ENCODE assay signal across 21 cellular contexts in genomic region chr16:4699030-4699556, GRCh38. TPM values are rescaled to one million over a fixed set of nuclear protein-coding genes. Genes with fewer than 3 reads are reported as not detected.
DNase-seq lines count a peak whose midpoint lies in the region; ATAC-seq, FAIRE-seq and TF ChIP-seq lines count a peak whose summit lies in the region.
"Had no signal": no experiment of that assay in that cellular context is flagged by ENCODE, and none has a peak within 500 bp of the region (broad histone marks: within the 10 kb centered on the region; RNA-seq: fewer than 3 reads in every experiment).

No MANE protein-coding gene starts in this region.

- H3K79me2 ChIP-seq in K562 (ENCODE audit: control insufficient read depth, insufficient read depth, low read length), result peaks cover 6% of the 10 kb centered on the region; the same call in 2 of the 3 replicates

- H3K23ac ChIP-seq in neuronal stem cell (ENCODE audit: low read depth, low read length, poor library complexity), result no peak overlapping the region

- 89% methylated on average over 18 of the region's 20 CpGs for WGBS in K562 (ENCODE audit: insufficient coverage, low coverage, missing lambda C conversion rate)
- WGBS in neuronal stem cell (ENCODE audit: extremely low coverage in 2 of 2, insufficient read length in 2 of 2, insufficient replicate concordance in 1 of 2), 2 donors, result no CpG with 5 or more reads among the region's 20 CpGs

- H3K27ac ChIP-seq in K562 (ENCODE audit: extremely low read depth, low read depth, low read length) (no peak overlapping the region), neuronal stem cell (replicated peaks; ENCODE audit: low read length) (no peak overlapping the region)
- H3K27ac ChIP-seq: SK-N-MC had no signal

- H3K9me1 ChIP-seq in K562 (ENCODE audit: control insufficient read depth, insufficient read depth, low read length), result peaks cover 3% of the 10 kb centered on the region

- no peak overlapping the region for H2BK5ac ChIP-seq in neuronal stem cell (ENCODE audit: low read length)

- TF ChIP-seq EP300 in K562 (IDR thresholded peaks at IDR 0.05; ENCODE audit: low read length), result no peak

- H3K4me1 ChIP-seq in K562 (replicated peaks in 1 of 2; ENCODE audit: control insufficient read depth in 2 of 2, insufficient read depth in 2 of 2, low read length in 2 of 2) (peaks cover 3 to 46% of the 10 kb centered on the region in 2 experiments; a peak in 3 of 5 replicates), neuronal stem cell (ENCODE audit: control insufficient read depth in 2 of 2, insufficient read depth in 1 of 2, low read depth in 1 of 2, low read length in 2 of 2) (peaks cover 3 to 8% of the 10 kb centered on the region in 2 donors)

- H3K36me3 ChIP-seq in K562 (ENCODE audit: control insufficient read depth, insufficient read depth, low read length) (peaks cover 90% of the 10 kb centered on the region; the same call in 2 of the 3 replicates), neuronal stem cell (replicated peaks in 1 of 2; ENCODE audit: control insufficient read depth in 2 of 2, insufficient read depth in 2 of 2, low read length in 2 of 2) (peaks cover 60 to 87% of the 10 kb centered on the region in 2 donors)

- peaks cover 8% of the 10 kb centered on the region; the same call in 1 of the 2 replicates for H4K20me1 ChIP-seq in K562 (replicated peaks; ENCODE audit: control insufficient read depth, insufficient read depth, low read length)

- H2AK5ac ChIP-seq in neuronal stem cell (ENCODE audit: low read depth, low read length), result no peak overlapping the region

- no peaks in the 10 kb centered on the region for H3K27me3 ChIP-seq in K562 (ENCODE audit: control insufficient read depth in 2 of 2, insufficient read depth in 2 of 2, low read length in 2 of 2)
- no peaks in the 10 kb centered on the region for H3K27me3 ChIP-seq in neuronal stem cell (ENCODE audit: control insufficient read depth in 3 of 3, insufficient read depth in 3 of 3, low read depth in 1 of 3, low read length in 3 of 3)

- CTCF ChIA-PET in K562 (lab: Yijun Ruan, JAX; ENCODE audit: low intra/inter-chr PET ratio), result no interaction called here

- no peak overlapping the region for H3K4me2 ChIP-seq in K562 (ENCODE audit: insufficient read depth, low read length)
- H3K4me2 ChIP-seq in neuronal stem cell (ENCODE audit: insufficient read depth, low read length, poor library complexity, severe bottlenecking), result no peak overlapping the region

- H2BK12ac ChIP-seq in neuronal stem cell (ENCODE audit: low read length), result no peak overlapping the region

- no peak overlapping the region for H2BK120ac ChIP-seq in neuronal stem cell (ENCODE audit: low read depth, low read length)

- H3K4ac ChIP-seq in neuronal stem cell (ENCODE audit: low read length), result no peak overlapping the region

- TF ChIP-seq RAD21 in K562 (CRISPR knock-in tag; conservative IDR thresholded peaks at IDR 0.05 in 1 of 2, IDR thresholded peaks at IDR 0.05 in 1 of 2), result no peak

- peaks cover 15% of the 10 kb centered on the region for H3K79me1 ChIP-seq in neuronal stem cell (ENCODE audit: low read depth, low read length)

- H4K91ac ChIP-seq in neuronal stem cell (ENCODE audit: low read depth, low read length, poor library complexity), result no peak overlapping the region

- H3K14ac ChIP-seq in neuronal stem cell (ENCODE audit: low read length), result no peak overlapping the region

- peak; percentile 54 for DNase-seq in activated CD8-positive, alpha-beta memory T cell treated with anti-CD3 and anti-CD28 coated beads for 24 hours
- DNase-seq in activated CD8-positive, alpha-beta memory T cell treated with anti-CD3 and anti-CD28 coated beads, Interleukin-2, amount 50 U/mL, for 48 hours, result no peak
- peak; percentile 91 for DNase-seq in NCI-H2029 (lab: John Stamatoyannopoulos, UW)
- DNase-seq in K562 (ENCODE audit: extremely low read depth in 1 of 4, low spot score in 3 of 4), result no peak
- no peak for DNase-seq in neuronal stem cell (ENCODE audit: low spot score)
- DNase-seq in NCI-H226, result no peak
- no peak for DNase-seq in kidney tubule cell (ENCODE audit: low spot score)
- DNase-seq: COR-L47, DMS153, GDM1, MM.1S, NCI-H1105 treated with DMSO at 0.1 percent for 48 hours, NCI-H1694 treated with DMSO at 0.1 percent for 48 hours, NCI-H345, NCI-H526, SHP77 had no signal

- no peak for ATAC-seq in K562
- ATAC-seq in SK-N-SH treated with all-trans-retinoic acid at 6 μM for 48 hours, result no peak

- H3K18ac ChIP-seq in neuronal stem cell (ENCODE audit: low read length), result no peak overlapping the region

- no peak overlapping the region for H2BK15ac ChIP-seq in neuronal stem cell (ENCODE audit: low read length)

- H3K4me3 ChIP-seq in K562 (no peak overlapping the region), neuronal stem cell (ENCODE audit: low read length in 2 of 2) (no peak overlapping the region)
- H3K4me3 ChIP-seq: SK-N-MC had no signal

- intact Hi-C loops in K562 (cut with micrococcal nuclease), result no loop called here

- TF ChIP-seq POLR2A in K562 (conservative IDR thresholded peaks at IDR 0.05), result 0 out of 2 replicates have a peak, but pooled peaks have one; percentile 16

- in situ Hi-C loops in K562 (cut with MboI), result no loop called here

- no peak for FAIRE-seq in K562 (lab: Jason Lieb, UNC)
- FAIRE-seq: GM18507, HTR-8/SVneo, RCC 7860 had no signal

- no peak for TF ChIP-seq CTCF in K562 (IDR thresholded peaks at IDR 0.05 in 2 of 3, conservative IDR thresholded peaks at IDR 0.05 in 1 of 3; ENCODE audit: insufficient read depth in 2 of 3, low read depth in 1 of 3, low read length in 3 of 3)

- no TSS peak for BruUV-seq in K562 (replicated peaks; lab: Mats Ljungman, UMichigan)

- H3K9me3 ChIP-seq in K562 (replicated peaks; ENCODE audit: control insufficient read depth, insufficient read depth, low read depth, low read length) (no peaks in the 10 kb centered on the region), neuronal stem cell (replicated peaks in 1 of 2; ENCODE audit: control insufficient read depth in 2 of 2, insufficient read depth in 1 of 2, low read depth in 1 of 2, low read length in 2 of 2) (no peaks in the 10 kb centered on the region)

- POLR2A ChIA-PET in K562 (lab: Yijun Ruan, JAX), result interaction anchor here (0.7 kb wide), 1 partner anchor 48 kb away, joined by 3 read pairs; no protein-coding TSS in a partner anchor

- H3K9ac ChIP-seq in K562 (ENCODE audit: insufficient read depth in 1 of 2, low read depth in 2 of 2, low read length in 2 of 2) (peak overlapping the region in 1 of 2 experiments; percentile 52; a peak in 1 of 4 replicates), neuronal stem cell (ENCODE audit: low read depth, low read length, poor library complexity) (peak overlapping the region; percentile 15)

- H2AFZ ChIP-seq in K562 (ENCODE audit: low read depth, low read length), result no peak overlapping the region
- no peak overlapping the region for H2AFZ ChIP-seq in neuronal stem cell (ENCODE audit: low read length)

- H4K8ac ChIP-seq in neuronal stem cell (ENCODE audit: low read depth, low read length), result no peak overlapping the region

RNA-seq across cellular contexts. Expression of gene NUDT16L1, which starts 5.7 kb away (rescaled TPM):
- 12.3 and 32.4 TPM in 2 replicates for total RNA-seq in K562 (2011; cell fraction: chromatin; rRNA removed; ENCODE audit: low replicate concordance)
- total RNA-seq in K562 (2011; cell fraction: nucleolus; rRNA removed), result 30.5 and 32.1 TPM in 2 replicates
- total RNA-seq in K562 (2011; cell fraction: nucleoplasm; rRNA removed), result 19.6 TPM in 2 replicates
- 35.7 and 37.0 TPM in 2 replicates for total RNA-seq in K562 (2014; rRNA removed)
- 5.9 and 8.6 TPM in 2 replicates for total RNA-seq in K562 (2014; rRNA removed; fragmentation: Illumina TruSeq; extraction: Trizol)
- 13.7 and 13.8 TPM in 2 replicates for total RNA-seq in K562 (2015; rRNA removed; fragmentation: Illumina TruSeq; extraction: Trizol)
- 33.1 and 34.9 TPM in 2 replicates for total RNA-seq in K562 (2021)
- 14.6 and 20.1 TPM in 2 replicates for polyA plus RNA-seq in K562 (2011; rRNA removed)
- polyA plus RNA-seq in K562 (2011; cell fraction: cytosol; rRNA removed), result 25.7 and 57.0 TPM in 2 replicates
- 28.9 and 31.1 TPM in 2 replicates for polyA plus RNA-seq in K562 (2011; cell fraction: nucleus; rRNA removed)
- 18.7 and 22.2 TPM in 2 replicates for polyA plus RNA-seq in K562 (2012)
- polyA plus RNA-seq in K562 (2014; fragmentation: Illumina TruSeq; extraction: Trizol), result 10.1 and 14.7 TPM in 2 replicates
- polyA plus RNA-seq in K562 (2014; fragmentation: Nextera tagmentation; extraction: Ambion mirVana), result 1 to 10 TPM; 1.4 to 1.9 TPM
- 37.6 and 39.9 TPM in 2 replicates for polyA plus RNA-seq in K562 (2014; rRNA removed)
- polyA minus RNA-seq in K562 (2011; rRNA and poly(A)+ RNA removed), result 4.1 and 5.1 TPM in 2 replicates
- polyA minus RNA-seq in K562 (2011; cell fraction: cytosol; rRNA and poly(A)+ RNA removed), result 7.0 and 11.2 TPM in 2 replicates
- polyA minus RNA-seq in K562 (2011; cell fraction: nucleus; rRNA and poly(A)+ RNA removed), result 10.1 and 11.6 TPM in 2 replicates
- polyA plus RNA-seq in neuronal stem cell (2013, experiment 1 of 2), result 24.6 TPM
- 25.4 TPM for polyA plus RNA-seq in neuronal stem cell (2013, experiment 2 of 2)

RNA-seq across cellular contexts. Expression of gene ANKS3, which starts 35.0 kb away (rescaled TPM):
- total RNA-seq in K562 (2011; cell fraction: chromatin; rRNA removed; ENCODE audit: low replicate concordance), result 131 and 242 TPM in 2 replicates
- 131 and 135 TPM in 2 replicates for total RNA-seq in K562 (2011; cell fraction: nucleolus; rRNA removed)
- 120 and 128 TPM in 2 replicates for total RNA-seq in K562 (2011; cell fraction: nucleoplasm; rRNA removed)
- total RNA-seq in K562 (2014; rRNA removed), result 21.5 and 21.9 TPM in 2 replicates
- total RNA-seq in K562 (2014; rRNA removed; fragmentation: Illumina TruSeq; extraction: Trizol), result 8.0 and 12.0 TPM in 2 replicates
- total RNA-seq in K562 (2015; rRNA removed; fragmentation: Illumina TruSeq; extraction: Trizol), result 14.8 and 15.6 TPM in 2 replicates
- 22.1 and 25.7 TPM in 2 replicates for total RNA-seq in K562 (2021)
- 17.2 and 21.5 TPM in 2 replicates for polyA plus RNA-seq in K562 (2011; rRNA removed)
- polyA plus RNA-seq in K562 (2011; cell fraction: cytosol; rRNA removed), result 15.2 and 18.4 TPM in 2 replicates
- 68.8 and 84.5 TPM in 2 replicates for polyA plus RNA-seq in K562 (2011; cell fraction: nucleus; rRNA removed)
- polyA plus RNA-seq in K562 (2012), result 11.9 and 13.9 TPM in 2 replicates
- polyA plus RNA-seq in K562 (2014; fragmentation: Illumina TruSeq; extraction: Trizol), result 9.3 and 11.4 TPM in 2 replicates
- polyA plus RNA-seq in K562 (2014; fragmentation: Nextera tagmentation; extraction: Ambion mirVana), result under 1 TPM; 0.43 to 0.66 TPM
- polyA plus RNA-seq in K562 (2014; rRNA removed), result 23.4 and 23.7 TPM in 2 replicates
- polyA minus RNA-seq in K562 (2011; rRNA and poly(A)+ RNA removed), result 29.5 and 35.6 TPM in 2 replicates
- 11.2 and 13.6 TPM in 2 replicates for polyA minus RNA-seq in K562 (2011; cell fraction: cytosol; rRNA and poly(A)+ RNA removed)
- 34.1 and 41.4 TPM in 2 replicates for polyA minus RNA-seq in K562 (2011; cell fraction: nucleus; rRNA and poly(A)+ RNA removed)
- polyA plus RNA-seq in neuronal stem cell (2013, experiment 1 of 2), result 10.9 TPM
- polyA plus RNA-seq in neuronal stem cell (2013, experiment 2 of 2), result 11.0 TPM

RNA-seq across cellular contexts. Expression of gene DNAAF8, which starts 35.2 kb away (rescaled TPM):
- total RNA-seq in K562 (2011; cell fraction: chromatin; rRNA removed; ENCODE audit: low replicate concordance), result 0.19 TPM in 1 of 2 replicates, not detected in the other
- total RNA-seq in K562 (2011; cell fraction: nucleolus; rRNA removed), result 0.33 and 0.39 TPM in 2 replicates
- total RNA-seq in K562 (2011; cell fraction: nucleoplasm; rRNA removed), result 0.15 TPM in 2 replicates
- total RNA-seq in K562 (2014; rRNA removed) (not detected in 2 replicates), K562 (2014; rRNA removed; fragmentation: Illumina TruSeq; extraction: Trizol) (not detected in 2 replicates), K562 (2015; rRNA removed; fragmentation: Illumina TruSeq; extraction: Trizol) (not detected in 2 replicates), K562 (2021) (not detected in 2 replicates)
- polyA plus RNA-seq in K562 (2011; rRNA removed) (0.04 and 0.11 TPM in 2 replicates), K562 (2014; fragmentation: Illumina TruSeq; extraction: Trizol) (0.10 TPM in 1 of 2 replicates, not detected in the other), K562 (2014; fragmentation: Nextera tagmentation; extraction: Ambion mirVana) (not detected), K562 (2014; rRNA removed) (0.12 TPM in 1 of 2 replicates, not detected in the other)
- 0.07 and 0.10 TPM in 2 replicates for polyA plus RNA-seq in K562 (2011; cell fraction: cytosol; rRNA removed)
- polyA plus RNA-seq in K562 (2011; cell fraction: nucleus; rRNA removed), result 0.07 and 0.40 TPM in 2 replicates
- 0.16 and 0.26 TPM in 2 replicates for polyA plus RNA-seq in K562 (2012)
- not detected in 2 replicates for polyA minus RNA-seq in K562 (2011; rRNA and poly(A)+ RNA removed)
- polyA minus RNA-seq in K562 (2011; cell fraction: cytosol; rRNA and poly(A)+ RNA removed), result not detected in 2 replicates
- 0.33 TPM in 1 of 2 replicates, not detected in the other for polyA minus RNA-seq in K562 (2011; cell fraction: nucleus; rRNA and poly(A)+ RNA removed)
- polyA plus RNA-seq in neuronal stem cell (2013, experiment 1 of 2), result 0.29 TPM
- polyA plus RNA-seq in neuronal stem cell (2013, experiment 2 of 2), result 0.17 TPM

Comparison
In these comparisons a context has a peak if more than half of its experiments do, and no peak if none do; other contexts are left out.
1. DNase-seq: peak in activated CD8-positive, alpha-beta memory T cell treated with anti-CD3 and anti-CD28 coated beads for 24 hours (single experiment) and NCI-H2029 (single experiment); none in activated CD8-positive, alpha-beta memory T cell treated with anti-CD3 and anti-CD28 coated beads, Interleukin-2, amount 50 U/mL, for 48 hours (single experiment), K562 (0 of 4), neuronal stem cell (single experiment), NCI-H226 (single experiment) and kidney tubule cell (single experiment).